1 cellular context compared by ENCODE assay signal in genomic region chr20:63033635-63034510, GRCh38.
TF ChIP-seq lines count a peak whose summit lies in the region.

No MANE protein-coding gene starts in this region.

TF ChIP-seq in WTC11, 78 proteins besides CTCF, POLR2A, EP300 and RAD21 (continued from another document):
- TF ChIP-seq E2F5 (CRISPR knock-in tag; IDR thresholded peaks at IDR 0.05): 0 out of 2 replicates have a peak, but pooled peaks have one; percentile 16
